Comparison of ENCODE assay signal across 13 cellular contexts in the genomic region with DNA sequence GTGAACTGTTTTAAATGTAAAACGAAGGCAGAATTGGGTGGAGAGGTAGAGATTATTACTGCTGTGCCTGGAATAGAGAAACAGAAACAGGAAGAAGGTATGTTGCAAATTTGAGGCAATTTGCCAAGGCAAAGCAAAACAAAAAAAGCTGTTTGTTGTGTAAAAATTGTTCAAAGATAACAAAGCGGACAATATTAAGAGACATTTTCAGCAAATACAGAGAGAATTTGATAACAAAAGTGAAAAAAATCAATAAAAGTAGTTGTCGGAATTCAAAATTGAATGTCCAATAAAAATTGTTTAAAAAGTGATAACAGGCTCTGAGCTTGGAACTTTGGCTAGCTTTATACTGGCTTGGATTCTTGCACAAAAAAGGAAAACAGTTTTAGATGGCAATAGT. TPM values are rescaled to one million over a fixed set of nuclear protein-coding genes. Genes with fewer than 3 reads are reported as not detected.
DNase-seq lines count a peak whose midpoint lies in the region; ATAC-seq, FAIRE-seq and TF ChIP-seq lines count a peak whose summit lies in the region.
"Had no signal": no experiment of that assay in that cellular context is flagged by ENCODE, and none has a peak within 500 bp of the region (broad histone marks: within the 10 kb centered on the region; RNA-seq: fewer than 3 reads in every experiment).

No MANE protein-coding gene starts in this region.

- TF ChIP-seq CTCF in A549 (IDR thresholded peaks at IDR 0.05) = no peak
- TF ChIP-seq CTCF in HL-60 (IDR thresholded peaks at IDR 0.05; ENCODE audit: insufficient read depth, low read length) = no peak

- CTCF ChIA-PET in A549 (lab: Yijun Ruan, JAX) = interaction anchor here (1.3 kb wide), 1 partner anchor 59 kb away, joined by 5 read pairs; no protein-coding TSS in a partner anchor

- no peak for TF ChIP-seq POLR2A in A549 (IDR thresholded peaks at IDR 0.05; ENCODE audit: low read length)

- H3K27me3 ChIP-seq in HL-60 (ENCODE audit: insufficient read depth, poor library complexity, severe bottlenecking) (no peaks in the 10 kb centered on the region), adipocyte (replicated peaks; ENCODE audit: control insufficient read depth, insufficient read depth, low read length) (peaks cover under 1% of the 10 kb centered on the region)
- H3K27me3 ChIP-seq: BLaER1 had no signal

- WGBS in A549 (ENCODE audit: missing lambda C conversion rate) = under 1% methylated on average over 3 of the region's 3 CpGs

- FAIRE-seq in A549 (lab: Jason Lieb, UNC) = peak; percentile 95

- H3K9me3 ChIP-seq in A549 (no peaks in the 10 kb centered on the region), adipocyte (ENCODE audit: control insufficient read depth, low read length) (peaks cover 1% of the 10 kb centered on the region)
- H3K9me3 ChIP-seq: BLaER1 had no signal

- H3K4me1 ChIP-seq in A549 (peaks cover 18% of the 10 kb centered on the region), adipocyte (ENCODE audit: control insufficient read depth, insufficient read depth, low read length) (peaks cover 9% of the 10 kb centered on the region)
- H3K4me1 ChIP-seq: BLaER1, parathyroid adenoma had no signal

- ATAC-seq in A549 = peak in 1 of 2 experiments; percentile 38; a peak in 1 of 6 replicates
- ATAC-seq in left lobe of liver = peak; percentile 54
- ATAC-seq in GM18517 (IDR thresholded peaks at IDR 0.05; ENCODE audit: unreplicated experiment) = no peak

- peak overlapping the region; percentile 71 for H3K4me2 ChIP-seq in A549
- H3K4me2 ChIP-seq: BLaER1 had no signal

- DNase-seq in A549 (ENCODE audit: low read depth in 1 of 2, low spot score in 1 of 2) (peak in 1 of 2 experiments; percentile 18), HL-60 (ENCODE audit: low read depth in 1 of 2, low spot score in 1 of 2) (peak in 1 of 2 experiments; percentile 56), adipocyte (ENCODE audit: low read depth) (no peak), left lobe of liver (ENCODE audit: low spot score) (no peak), NCI-H2171 (lab: John Stamatoyannopoulos, UW) (no peak), T-helper 2 cell (no peak)
- no peak for DNase-seq in activated CD4-positive, alpha-beta T cell treated with anti-CD3 and anti-CD28 coated beads, Interleukin-2, amount 50 U/mL, for 4 hours
- DNase-seq: activated T-cell treated with anti-CD3 and anti-CD28 coated beads for 4 hours, cerebellar nuclear complex, NCI-H1694 had no signal

- peak overlapping the region; percentile 32 for H3K4me3 ChIP-seq in A549
- peak overlapping the region; percentile 8; the same call in 1 of the 2 replicates for H3K4me3 ChIP-seq in HL-60 (replicated peaks; ENCODE audit: insufficient read depth, low read length)
- H3K4me3 ChIP-seq in adipocyte (ENCODE audit: low read length) = peak overlapping the region; percentile 69
- H3K4me3 ChIP-seq: BLaER1 had no signal

- TF ChIP-seq EP300 in A549 (IDR thresholded peaks at IDR 0.05) = no peak

- POLR2A ChIA-PET in A549 (lab: Yijun Ruan, JAX) = interaction anchor here (1.4 kb wide), 1 partner anchor 15 kb away, joined by 3 read pairs; no protein-coding TSS in a partner anchor

- H3K27ac ChIP-seq in A549 (peak overlapping the region; percentile 69 to 82), HL-60 (replicated peaks) (peak overlapping the region; percentile 45)
- H3K27ac ChIP-seq: BLaER1, parathyroid adenoma had no signal

- H3K36me3 ChIP-seq in adipocyte (ENCODE audit: control insufficient read depth, insufficient read depth, low read length, severe bottlenecking) = no peaks in the 10 kb centered on the region
- H3K36me3 ChIP-seq: BLaER1 had no signal

- peak overlapping the region; percentile 74 for H3K9ac ChIP-seq in adipocyte (ENCODE audit: low read length)
- H3K9ac ChIP-seq: BLaER1, parathyroid adenoma had no signal

- TF ChIP-seq RAD21 in A549 (conservative IDR thresholded peaks at IDR 0.05 in 1 of 2, IDR thresholded peaks at IDR 0.05 in 1 of 2) = no peak

TF ChIP-seq in A549, 52 proteins besides CTCF, POLR2A, EP300 and RAD21:
- TF ChIP-seq ESRRA (IDR thresholded peaks at IDR 0.05; ENCODE audit: borderline replicate concordance, low read length) = no peak
- TF ChIP-seq, protein P1, sequence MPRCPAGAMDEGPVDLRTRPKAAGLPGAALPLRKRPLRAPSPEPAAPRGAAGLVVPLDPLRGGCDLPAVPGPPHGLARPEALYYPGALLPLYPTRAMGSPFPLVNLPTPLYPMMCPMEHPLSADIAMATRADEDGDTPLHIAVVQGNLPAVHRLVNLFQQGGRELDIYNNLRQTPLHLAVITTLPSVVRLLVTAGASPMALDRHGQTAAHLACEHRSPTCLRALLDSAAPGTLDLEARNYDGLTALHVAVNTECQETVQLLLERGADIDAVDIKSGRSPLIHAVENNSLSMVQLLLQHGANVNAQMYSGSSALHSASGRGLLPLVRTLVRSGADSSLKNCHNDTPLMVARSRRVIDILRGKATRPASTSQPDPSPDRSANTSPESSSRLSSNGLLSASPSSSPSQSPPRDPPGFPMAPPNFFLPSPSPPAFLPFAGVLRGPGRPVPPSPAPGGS (IDR thresholded peaks at IDR 0.05) = no peak
- TF ChIP-seq CEBPB (IDR thresholded peaks at IDR 0.05) = peak; percentile 40 to 72; a peak in 2 of 4 replicates
- no peak for TF ChIP-seq ZC3H11A (IDR thresholded peaks at IDR 0.05)

RNA-seq across cellular contexts. Expression of a gene that starts 14.4 kb away (rescaled TPM):
- 85.7 and 129 TPM in 2 replicates for polyA plus RNA-seq in A549 (2011; rRNA removed)
- polyA plus RNA-seq in A549 (2012; cell fraction: cytosol; rRNA removed) = 104 and 106 TPM in 2 replicates
- 43.9 and 44.9 TPM in 2 replicates for polyA plus RNA-seq in A549 (2012; cell fraction: nucleus; rRNA removed)
- polyA plus RNA-seq in A549 (2017; fragmentation: RNase III; extraction: RNeasy Plus Mini Kit Qiagen cat#74134 plus additional on column Dnase treatment) = 180 to 193 TPM (median 180 TPM) in 3 replicates
- 32.3 and 34.1 TPM in 2 replicates for polyA minus RNA-seq in A549 (2011; rRNA and poly(A)+ RNA removed)
- 17.8 TPM for total RNA-seq in left lobe of liver

Comparison
In these comparisons a context has a peak if more than half of its experiments do, and no peak if none do; other contexts are left out.
1. H3K4me3 ChIP-seq: peak in every context shown above with its lines; median percentile 69 in adipocyte; 32 in A549; 8 in HL-60.